ENCODE assay signal across 1 cellular context in the genomic region with DNA sequence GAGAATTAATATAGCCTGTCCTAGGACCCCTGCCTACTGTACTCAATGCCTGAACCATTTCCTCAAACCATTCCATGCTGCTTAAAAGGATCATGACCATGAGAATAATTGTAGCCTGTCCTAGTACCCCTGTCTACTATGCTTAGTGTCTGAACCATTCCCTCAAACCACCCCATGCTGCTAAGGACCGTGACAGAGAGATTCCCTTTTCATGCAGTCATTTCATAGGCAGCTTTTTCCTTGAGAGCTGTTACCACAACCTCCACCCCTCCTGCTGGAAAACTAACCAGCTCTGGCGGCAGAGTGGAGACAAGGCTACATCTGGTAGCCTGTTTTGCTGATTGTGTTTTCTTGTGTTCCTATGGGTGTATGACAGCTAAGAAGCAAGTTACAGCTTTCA.
TF ChIP-seq lines count a peak whose summit lies in the region.

No MANE protein-coding gene starts in this region.

TF ChIP-seq in neural cell, 6 proteins besides CTCF, POLR2A, EP300 and RAD21 (continued from another document):
- TF ChIP-seq EZH2 (IDR thresholded peaks at IDR 0.05; ENCODE audit: borderline replicate concordance, insufficient read depth, low read length, poor library complexity, severe bottlenecking) (no peak), TAF1 (IDR thresholded peaks at IDR 0.05; ENCODE audit: low read depth) (no peak), POLR2AphosphoS5 (IDR thresholded peaks at IDR 0.05) (peak; percentile 78)
TF ChIP-seq in neural cell: peak in this region for 2.
